Comparison of ENCODE assay signal across 24 cellular contexts in the genomic region with DNA sequence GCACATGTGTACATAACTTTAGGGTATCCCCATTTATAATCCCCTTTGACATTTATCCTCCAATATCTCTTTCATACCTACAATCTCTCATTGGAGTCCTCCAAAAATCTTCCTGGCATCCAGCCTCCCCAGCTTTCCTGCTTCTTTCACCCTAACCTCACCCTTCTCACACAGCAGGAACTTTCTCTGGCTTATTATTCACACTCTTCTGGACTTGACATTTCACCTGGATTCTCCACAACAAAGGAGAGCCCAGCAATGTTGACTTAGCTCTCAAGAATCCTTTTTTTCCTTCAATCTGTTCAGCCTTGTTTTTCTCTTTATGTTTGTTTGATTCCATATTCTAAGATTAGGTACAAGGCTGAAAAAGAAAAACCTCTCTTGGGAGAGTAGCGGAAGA.
"Had no signal": no experiment of that assay in that cellular context is flagged by ENCODE, and none has a peak within 500 bp of the region (broad histone marks: within the 10 kb centered on the region; RNA-seq: fewer than 3 reads in every experiment).

No MANE protein-coding gene starts in this region.

- ATAC-seq: HepG2, PC-3, Right ventricle myocardium inferior had no signal

- H3K27ac ChIP-seq: Peyer's patch, SJCRH30 had no signal

- H3K4me3 ChIP-seq: MG63, Peyer's patch, SJCRH30 had no signal

- H3K9me3 ChIP-seq: MG63, Peyer's patch, SJCRH30 had no signal

- H3K27me3 ChIP-seq: MG63, Peyer's patch, SJCRH30 had no signal

- H3K36me3 ChIP-seq: MG63, Peyer's patch, SJCRH30 had no signal

- H3K4me1 ChIP-seq: Peyer's patch, SJCRH30 had no signal

- DNase-seq: IMR-90, Karpas-422, KG1, MG63, NCI-H1092, NCI-H1105 treated with DMSO at 0.1 percent for 48 hours, NCI-H1417 treated with DMSO at 0.1 percent for 48 hours, NCI-H146, NCI-H1694 treated with DMSO at 0.1 percent for 48 hours, NCI-H1930, NCI-H2081, NCI-H2107, NCI-H226, NCI-H446, NCI-H510A, NCI-H524 treated with DMSO at 0.1 percent for 48 hours, NCI-H69, NCI-H774, PC-3, Peyer's patch, SHP77 treated with DMSO at 0.1 percent for 48 hours, SJCRH30 had no signal
